ENCODE assay signal across 17 cellular contexts in the genomic region with DNA sequence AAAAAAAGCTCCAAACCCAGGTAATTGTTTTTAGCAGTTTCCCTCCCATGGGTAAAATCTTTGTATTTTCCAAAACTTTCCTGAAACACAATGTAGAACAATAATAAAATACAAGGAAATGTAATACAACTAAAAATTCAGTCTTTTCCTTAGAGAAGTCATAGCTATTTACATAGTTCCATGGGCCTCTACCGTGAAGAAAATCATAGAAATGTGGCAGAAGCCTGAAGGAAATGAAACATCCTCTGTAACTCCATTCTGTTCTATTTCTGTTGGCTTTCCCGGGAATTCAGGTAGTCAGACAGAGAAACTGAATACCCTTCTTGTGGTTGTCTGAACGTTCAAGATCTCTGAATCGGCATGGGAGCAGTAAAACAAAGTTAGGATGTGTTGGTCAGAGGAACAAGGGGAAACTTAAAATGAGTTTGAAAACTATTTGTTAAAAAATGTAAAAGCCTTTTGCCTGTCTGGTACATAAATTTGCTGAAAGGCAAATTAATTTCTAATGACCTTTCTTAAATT.
DNase-seq lines count a peak whose midpoint lies in the region; ATAC-seq, FAIRE-seq and TF ChIP-seq lines count a peak whose summit lies in the region.
"Had no signal": no experiment of that assay in that cellular context is flagged by ENCODE, and none has a peak within 500 bp of the region (broad histone marks: within the 10 kb centered on the region; RNA-seq: fewer than 3 reads in every experiment).

No MANE protein-coding gene starts in this region.

- H3K79me2 ChIP-seq in endothelial cell of umbilical vein (ENCODE audit: control insufficient read depth, insufficient read depth, low read length), result no peaks in the 10 kb centered on the region
- H3K79me2 ChIP-seq in smooth muscle cell (ENCODE audit: low read depth), result no peaks in the 10 kb centered on the region

- POLR2A ChIA-PET in HEK293 (lab: Yijun Ruan, JAX) (interaction anchor here (0.8 kb wide), 1 partner anchor 200 kb away, joined by 3 read pairs; no protein-coding TSS in a partner anchor), Panc1 (lab: Charles Lee) (no interaction called here), endothelial cell of umbilical vein (lab: Charles Lee) (no interaction called here)

- H3K27me3 ChIP-seq in Panc1 (ENCODE audit: control insufficient read depth, insufficient read depth, low read length), result no peaks in the 10 kb centered on the region
- H3K27me3 ChIP-seq in endothelial cell of umbilical vein (ENCODE audit: control insufficient read depth in 2 of 2, insufficient read depth in 2 of 2, low read length in 2 of 2), result no peaks in the 10 kb centered on the region
- H3K27me3 ChIP-seq in smooth muscle cell (ENCODE audit: low read depth), result no peaks in the 10 kb centered on the region

- H3K4me1 ChIP-seq in HEK293 (ENCODE audit: control insufficient read depth, insufficient read depth, low read length) (peaks cover 20% of the 10 kb centered on the region), Panc1 (ENCODE audit: control insufficient read depth, insufficient read depth, low read length) (no peaks in the 10 kb centered on the region; the same call in 1 of the 2 replicates), endothelial cell of umbilical vein (ENCODE audit: control insufficient read depth, extremely low read depth, insufficient read depth, low read length) (peaks cover 9% of the 10 kb centered on the region), smooth muscle cell (ENCODE audit: low read depth) (peaks cover 9% of the 10 kb centered on the region)

- CTCF ChIA-PET in HEK293 (lab: Yijun Ruan, JAX), result no interaction called here
- CTCF ChIA-PET in Panc1 (lab: Charles Lee), result no interaction called here
- CTCF ChIA-PET in endothelial cell of umbilical vein (lab: Charles Lee), result interaction anchor here (1.0 kb wide), 2 partner anchors 40 to 59 kb away, joined by 3 to 4 read pairs; no protein-coding TSS in a partner anchor

- H3K9ac ChIP-seq in endothelial cell of umbilical vein (replicated peaks; ENCODE audit: extremely low read depth, insufficient read depth, low read length) (no peak overlapping the region), smooth muscle cell (ENCODE audit: low read depth) (no peak overlapping the region)

- 57% methylated on average over 4 of the region's 4 CpGs for WGBS in smooth muscle cell (ENCODE audit: low lambda C conversion rate)

- no peaks in the 10 kb centered on the region for H3K9me1 ChIP-seq in endothelial cell of umbilical vein (replicated peaks; ENCODE audit: control insufficient read depth, extremely low read depth, insufficient read depth, low read length)

- H3K4me3 ChIP-seq in HEK293 (ENCODE audit: low read depth, low read length) (no peak overlapping the region), Panc1 (ENCODE audit: low read depth in 2 of 2, low read length in 2 of 2) (no peak overlapping the region), endothelial cell of umbilical vein (replicated peaks in 1 of 3; ENCODE audit: insufficient read depth in 1 of 3, low read depth in 1 of 3, low read length in 3 of 3) (no peak overlapping the region), smooth muscle cell (no peak overlapping the region)

- ATAC-seq in Panc1 (no peak), GM21576 (IDR thresholded peaks at IDR 0.05; ENCODE audit: unreplicated experiment) (no peak), HG03196 (IDR thresholded peaks at IDR 0.05; ENCODE audit: unreplicated experiment) (no peak)
- ATAC-seq: activated naive CD8-positive, alpha-beta T cell treated with anti-CD3 and anti-CD28 coated beads, Interleukin-2, amount 50 U/mL, for 24 hours; CD8-positive, alpha-beta T cell; HepG2; natural killer cell had no signal

- no peak for DNase-seq in Panc1 (ENCODE audit: low read depth, low spot score)
- no peak for DNase-seq in endothelial cell of umbilical vein (ENCODE audit: low read depth, low spot score)
- DNase-seq in smooth muscle cell (lab: John Stamatoyannopoulos, UW; ENCODE audit: unreplicated experiment), result no peak
- no peak for DNase-seq in NCI-H128 (lab: John Stamatoyannopoulos, UW; ENCODE audit: unreplicated experiment)
- DNase-seq: activated B cell treated with CpG ODN at 0.5 μM for 24 hours; activated CD4-positive, alpha-beta T cell treated with anti-CD3 and anti-CD28 coated beads, Interleukin-2, amount 50 U/mL, for 48 hours; activated effector memory CD4-positive, alpha-beta T cell treated with anti-CD3 and anti-CD28 coated beads, Interleukin-2, amount 50 U/mL, for 16 hours; activated naive CD8-positive, alpha-beta T cell treated with anti-CD3 and anti-CD28 coated beads, Interleukin-2, amount 50 U/mL, for 24 hours; CD8-positive, alpha-beta T cell; natural killer cell; posterior cingulate gyrus; stimulated activated CD4-positive, alpha-beta T cell treated with anti-CD3 and anti-CD28 coated beads, Interleukin-1b, Interleukin-23, amount 100 ng/mL, for 48 hours had no signal

- no peaks in the 10 kb centered on the region for H3F3A ChIP-seq in smooth muscle cell (ENCODE audit: low read depth)

- no peak for FAIRE-seq in endothelial cell of umbilical vein (lab: Jason Lieb, UNC)
- FAIRE-seq: colon, HepG2 had no signal

- intact Hi-C loops in Panc1 (cut with micrococcal nuclease; ENCODE audit: unreplicated experiment) (no loop called here), endothelial cell of umbilical vein (cut with micrococcal nuclease) (loop anchor here (1.0 to 10.0 kb wide), 7 partner anchors 26 to 538 kb away; no protein-coding TSS in a partner anchor)

- in situ Hi-C loops in Panc1 (cut with HindIII; ENCODE audit: low pct_unique_long_range_greater_than_20kb, low sequenced_read_pairs), result no loop called here

- no peak overlapping the region for H2AFZ ChIP-seq in endothelial cell of umbilical vein (ENCODE audit: low read depth, low read length)
- H2AFZ ChIP-seq in smooth muscle cell (ENCODE audit: low read depth), result peak overlapping the region; percentile 16

- TF ChIP-seq POLR2A in endothelial cell of umbilical vein (IDR thresholded peaks at IDR 0.05; ENCODE audit: low read depth, low read length), result no peak

- H3K9me3 ChIP-seq in HEK293 (ENCODE audit: control insufficient read depth, insufficient read depth, low read depth, low read length) (no peaks in the 10 kb centered on the region), Panc1 (ENCODE audit: control insufficient read depth, insufficient read depth, low read depth, low read length) (no peaks in the 10 kb centered on the region), endothelial cell of umbilical vein (replicated peaks; ENCODE audit: control insufficient read depth, insufficient read depth, low read length) (no peaks in the 10 kb centered on the region), smooth muscle cell (replicated peaks; ENCODE audit: low read depth) (no peaks in the 10 kb centered on the region)

- H4K20me1 ChIP-seq in endothelial cell of umbilical vein (replicated peaks; ENCODE audit: control insufficient read depth, extremely low read depth, insufficient read depth, low read length) (no peaks in the 10 kb centered on the region), smooth muscle cell (ENCODE audit: low read depth) (no peaks in the 10 kb centered on the region)

- no peak for TF ChIP-seq CTCF in HEK293 (tag by site-specific recombination; IDR thresholded peaks at IDR 0.05)
- no peak for TF ChIP-seq CTCF in Panc1 (IDR thresholded peaks at IDR 0.05)
- no peak for TF ChIP-seq CTCF in endothelial cell of umbilical vein (IDR thresholded peaks at IDR 0.05; ENCODE audit: extremely low read depth in 1 of 2, insufficient read depth in 1 of 2, low read depth in 1 of 2, low read length in 2 of 2)
- no peak for TF ChIP-seq CTCF in smooth muscle cell (IDR thresholded peaks at IDR 0.05; ENCODE audit: borderline replicate concordance, insufficient read depth, poor library complexity, severe bottlenecking)

- peak overlapping the region; percentile 56 for H3K4me2 ChIP-seq in endothelial cell of umbilical vein (ENCODE audit: insufficient read depth, low read length)
- no peak overlapping the region for H3K4me2 ChIP-seq in smooth muscle cell

- H3K27ac ChIP-seq in HEK293 (ENCODE audit: extremely low read depth, low read depth, low read length) (peak overlapping the region; percentile 56), Panc1 (ENCODE audit: low read length) (peak overlapping the region; percentile 67; the same call in 1 of the 2 replicates), endothelial cell of umbilical vein (ENCODE audit: insufficient read depth, low read depth, low read length) (no peak overlapping the region), smooth muscle cell (ENCODE audit: low read depth) (peak overlapping the region; percentile 1)

- dilution Hi-C loops in endothelial cell of umbilical vein (cut with MboI; ENCODE audit: extremely low pct_ligation_motif_present, low sequenced_read_pairs), result no loop called here

- H3K36me3 ChIP-seq in HEK293 (ENCODE audit: control insufficient read depth in 2 of 2, insufficient read depth in 1 of 2, low read length in 2 of 2), result no peaks in the 10 kb centered on the region
- no peaks in the 10 kb centered on the region for H3K36me3 ChIP-seq in Panc1 (ENCODE audit: control insufficient read depth, insufficient read depth, low read length)
- H3K36me3 ChIP-seq in endothelial cell of umbilical vein (ENCODE audit: control insufficient read depth in 2 of 2, extremely low read depth in 1 of 2, insufficient read depth in 2 of 2, low read length in 2 of 2), result no peaks in the 10 kb centered on the region
- no peaks in the 10 kb centered on the region for H3K36me3 ChIP-seq in smooth muscle cell (ENCODE audit: low read depth)

- BruUV-seq in Panc1 (replicated peaks; lab: Mats Ljungman, UMichigan) (no TSS peak), endothelial cell of umbilical vein (replicated peaks; lab: Mats Ljungman, UMichigan) (no TSS peak)

TF ChIP-seq in HEK293, 187 proteins besides CTCF, POLR2A, EP300 and RAD21 (continues in another document):
- TF ChIP-seq ZNF670 (tag by site-specific recombination; IDR thresholded peaks at IDR 0.05; ENCODE audit: low read depth), result no peak
- 0 out of 2 replicates have a peak, but pooled peaks have one; percentile 29 for TF ChIP-seq ZBTB20 (tag by site-specific recombination; IDR thresholded peaks at IDR 0.05)
- TF ChIP-seq IKZF3 (tag by site-specific recombination; IDR thresholded peaks at IDR 0.05), result peak; percentile 53; the same call in 1 of the 2 replicates
- no peak for TF ChIP-seq KLF1 (tag by site-specific recombination; IDR thresholded peaks at IDR 0.05)
- no peak for TF ChIP-seq ZNF16 (tag by site-specific recombination; IDR thresholded peaks at IDR 0.05; ENCODE audit: low read depth)
- TF ChIP-seq ZNF792 (tag by site-specific recombination; IDR thresholded peaks at IDR 0.05), result no peak

TF ChIP-seq in endothelial cell of umbilical vein, 7 proteins besides CTCF, POLR2A, EP300 and RAD21 (continues in another document):
- TF ChIP-seq, protein P1, sequence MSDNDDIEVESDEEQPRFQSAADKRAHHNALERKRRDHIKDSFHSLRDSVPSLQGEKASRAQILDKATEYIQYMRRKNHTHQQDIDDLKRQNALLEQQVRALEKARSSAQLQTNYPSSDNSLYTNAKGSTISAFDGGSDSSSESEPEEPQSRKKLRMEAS (IDR thresholded peaks at IDR 0.05; ENCODE audit: insufficient read depth, insufficient read length), result no peak
- TF ChIP-seq FOS (IDR thresholded peaks at IDR 0.05; ENCODE audit: borderline replicate concordance, insufficient read depth, low read length) (no peak), JUN (IDR thresholded peaks at IDR 0.05; ENCODE audit: borderline replicate concordance, insufficient read depth, insufficient read length, low read depth) (no peak), GATA2 (IDR thresholded peaks at IDR 0.05; ENCODE audit: insufficient read depth, insufficient read length, low read depth, low read length) (no peak)
